1 cellular context compared by ENCODE assay signal in genomic region chr2:48707466-48707865, GRCh38.
TF ChIP-seq lines count a peak whose summit lies in the region.

No MANE protein-coding gene starts in this region.

TF ChIP-seq in GM12878, 131 proteins besides CTCF, POLR2A, EP300 and RAD21:
- TF ChIP-seq GATAD2B (conservative IDR thresholded peaks at IDR 0.05; ENCODE audit: low read depth) (no peak), ZZZ3 (IDR thresholded peaks at IDR 0.05; ENCODE audit: control insufficient read depth, insufficient read length, low read depth) (no peak), SMARCA5 (IDR thresholded peaks at IDR 0.05) (no peak), ZNF687 (IDR thresholded peaks at IDR 0.05) (no peak), ZNF384 (IDR thresholded peaks at IDR 0.05; ENCODE audit: borderline replicate concordance, low read depth, low read length) (no peak), KDM1A (IDR thresholded peaks at IDR 0.05; ENCODE audit: borderline replicate concordance) (no peak), RB1 (IDR thresholded peaks at IDR 0.05; ENCODE audit: borderline replicate concordance) (no peak), CREM (IDR thresholded peaks at IDR 0.05; ENCODE audit: low read depth) (no peak), BMI1 (IDR thresholded peaks at IDR 0.05; ENCODE audit: borderline replicate concordance) (no peak), ZBTB11 (CRISPR knock-in tag; IDR thresholded peaks at IDR 0.05) (no peak), RELA (IDR thresholded peaks at IDR 0.05; ENCODE audit: borderline replicate concordance, partially characterized antibody) (no peak), ATF7 (IDR thresholded peaks at IDR 0.05; ENCODE audit: low read depth) (no peak), ETV6 (conservative IDR thresholded peaks at IDR 0.05 in 1 of 2, IDR thresholded peaks at IDR 0.05 in 1 of 2; ENCODE audit: borderline replicate concordance in 1 of 2, low read depth in 1 of 2) (no peak), SMAD1 (IDR thresholded peaks at IDR 0.05; ENCODE audit: low read depth, partially characterized antibody) (no peak), ESRRA (IDR thresholded peaks at IDR 0.05; ENCODE audit: low read length) (no peak), MYC (IDR thresholded peaks at IDR 0.05; ENCODE audit: insufficient read depth, insufficient read length, insufficient replicate concordance, low read length, severe bottlenecking) (no peak), PBX3 (IDR thresholded peaks at IDR 0.05; ENCODE audit: insufficient replicate concordance, low read depth, low read length) (no peak), ATF3 (IDR thresholded peaks at IDR 0.05; ENCODE audit: borderline replicate concordance, extremely low read depth, low read depth, low read length) (no peak)
